Comparison of ENCODE assay signal across 12 cellular contexts in genomic region chr12:848519-849191, GRCh38.
DNase-seq lines count a peak whose midpoint lies in the region; ATAC-seq and TF ChIP-seq lines count a peak whose summit lies in the region.
"Had no signal": no experiment of that assay in that cellular context is flagged by ENCODE, and none has a peak within 500 bp of the region (broad histone marks: within the 10 kb centered on the region; RNA-seq: fewer than 3 reads in every experiment).

No MANE protein-coding gene starts in this region.

- DNase-seq in CD1c-positive myeloid dendritic cell (ENCODE audit: extremely low spot score) (peak; percentile 57), GM13976 (ENCODE audit: low spot score) (peak; percentile 47), left lobe of liver (ENCODE audit: low spot score) (no peak), SK-N-DZ (ENCODE audit: low spot score) (no peak), WTC11 (ENCODE audit: low spot score) (no peak)
- no peak for DNase-seq in activated naive CD8-positive, alpha-beta T cell treated with anti-CD3 and anti-CD28 coated beads for 36 hours
- DNase-seq: activated CD8-positive, alpha-beta memory T cell treated with anti-CD3 and anti-CD28 coated beads, Interleukin-2, amount 50 U/mL, for 48 hours; Calu3; NCI-H1092 treated with DMSO at 0.1 percent for 48 hours had no signal

- peaks cover 48% of the 10 kb centered on the region for H3K4me1 Mint-ChIP-seq in activated naive CD8-positive, alpha-beta T cell treated with anti-CD3 and anti-CD28 coated beads for 36 hours
- peaks cover 4% of the 10 kb centered on the region; the same call in 1 of the 2 replicates for H3K4me1 Mint-ChIP-seq in WTC11

- H3K9me3 Mint-ChIP-seq in activated naive CD8-positive, alpha-beta T cell treated with anti-CD3 and anti-CD28 coated beads for 36 hours, result no peaks in the 10 kb centered on the region
- H3K9me3 Mint-ChIP-seq in WTC11, result peaks cover 4% of the 10 kb centered on the region

- H3K27me3 Mint-ChIP-seq in activated naive CD8-positive, alpha-beta T cell treated with anti-CD3 and anti-CD28 coated beads for 36 hours, result no peaks in the 10 kb centered on the region
- no peaks in the 10 kb centered on the region for H3K27me3 Mint-ChIP-seq in WTC11 (ENCODE audit: low read depth)
- H3K27me3 Mint-ChIP-seq: progenitor cell of endocrine pancreas had no signal

- POLR2A ChIA-PET in WTC11 (lab: Charles Lee), result no interaction called here

- in situ Hi-C loops in GM13976 (cut with MboI; ENCODE audit: low sequenced_read_pairs, unreplicated experiment), result no loop called here

- peak; percentile 60 for ATAC-seq in left lobe of liver
- no peak for ATAC-seq in HG03439 (IDR thresholded peaks at IDR 0.05; ENCODE audit: unreplicated experiment)
- no peak for ATAC-seq in WTC11
- no peak for ATAC-seq in HG02798 (IDR thresholded peaks at IDR 0.05; ENCODE audit: poor library complexity, unreplicated experiment)

- no peak overlapping the region for H3K4me3 Mint-ChIP-seq in activated naive CD8-positive, alpha-beta T cell treated with anti-CD3 and anti-CD28 coated beads for 36 hours
- no peak overlapping the region for H3K4me3 Mint-ChIP-seq in WTC11

- peaks cover 23% of the 10 kb centered on the region for H3K36me3 Mint-ChIP-seq in activated naive CD8-positive, alpha-beta T cell treated with anti-CD3 and anti-CD28 coated beads for 36 hours
- H3K36me3 Mint-ChIP-seq in WTC11, result peaks cover 9% of the 10 kb centered on the region

- CTCF ChIA-PET in WTC11 (lab: Charles Lee), result interaction anchor here (0.9 kb wide), 1 partner anchor 33 kb away, joined by 4 read pairs; no protein-coding TSS in a partner anchor

- TF ChIP-seq CTCF in GM13976 (IDR thresholded peaks at IDR 0.05; ENCODE audit: borderline replicate concordance, control extremely low read depth, extremely low read depth, insufficient read depth, missing control alignments) (no peak), WTC11 (IDR thresholded peaks at IDR 0.05) (no peak)

- peak overlapping the region; percentile 81 for H3K27ac Mint-ChIP-seq in activated naive CD8-positive, alpha-beta T cell treated with anti-CD3 and anti-CD28 coated beads for 36 hours
- H3K27ac Mint-ChIP-seq in WTC11, result no peak overlapping the region

TF ChIP-seq in WTC11, 78 proteins besides CTCF, POLR2A, EP300 and RAD21:
- TF ChIP-seq ATF6 (CRISPR knock-in tag; IDR thresholded peaks at IDR 0.05) (no peak), FOXP4 (CRISPR knock-in tag; IDR thresholded peaks at IDR 0.05) (no peak), ZNF263 (CRISPR knock-in tag; IDR thresholded peaks at IDR 0.05; ENCODE audit: low read depth) (no peak), USF2 (CRISPR knock-in tag; IDR thresholded peaks at IDR 0.05) (no peak), ETV6 (CRISPR knock-in tag; IDR thresholded peaks at IDR 0.05) (no peak), ZNF416 (CRISPR knock-in tag; IDR thresholded peaks at IDR 0.05) (no peak), ATF3 (CRISPR knock-in tag; conservative IDR thresholded peaks at IDR 0.05) (no peak), ZMAT4 (CRISPR knock-in tag; IDR thresholded peaks at IDR 0.05) (no peak), HMGA2 (CRISPR knock-in tag; IDR thresholded peaks at IDR 0.05) (no peak)
TF ChIP-seq in WTC11: peak in this region for 0.

Comparison
In these comparisons a context has a peak if more than half of its experiments do, and no peak if none do; other contexts are left out.
1. DNase-seq: peak in CD1c-positive myeloid dendritic cell (single experiment) and GM13976 (single experiment); none in activated naive CD8-positive, alpha-beta T cell treated with anti-CD3 and anti-CD28 coated beads for 36 hours (single experiment), left lobe of liver (single experiment), SK-N-DZ (single experiment) and WTC11 (single experiment).